Comparison of ENCODE assay signal across 1 cellular context in genomic region chr19:4357921-4358326, GRCh38.
TF ChIP-seq lines count a peak whose summit lies in the region.

No MANE protein-coding gene starts in this region.

TF ChIP-seq in K562, 482 proteins besides CTCF, POLR2A, EP300 and RAD21:
- TF ChIP-seq FOXA1 (IDR thresholded peaks at IDR 0.05; ENCODE audit: borderline replicate concordance) (no peak), BRD9 (IDR thresholded peaks at IDR 0.05; ENCODE audit: low read depth, partially characterized antibody) (no peak), ATF3 (IDR thresholded peaks at IDR 0.05) (no peak), ATF3 (CRISPR knock-in tag; conservative IDR thresholded peaks at IDR 0.05) (no peak), BACH1 (tag; IDR thresholded peaks at IDR 0.05) (no peak), SMARCE1 (IDR thresholded peaks at IDR 0.05) (no peak), POLR2AphosphoS2 (IDR thresholded peaks at IDR 0.05; ENCODE audit: low read length) (peak; percentile 76), ELF4 (CRISPR knock-in tag; IDR thresholded peaks at IDR 0.05) (no peak), HCFC1 (IDR thresholded peaks at IDR 0.05; ENCODE audit: low read depth, low read length) (no peak), ZNF165 (CRISPR knock-in tag; IDR thresholded peaks at IDR 0.05; ENCODE audit: borderline replicate concordance) (no peak), AFF4 (CRISPR knock-in tag; IDR thresholded peaks at IDR 0.05) (peak; percentile 55; the same call in 1 of the 2 replicates), DNMT1 (IDR thresholded peaks at IDR 0.05) (no peak), ZNF24 (IDR thresholded peaks at IDR 0.05) (no peak), DACH1 (IDR thresholded peaks at IDR 0.05; ENCODE audit: partially characterized antibody) (no peak), MYNN (IDR thresholded peaks at IDR 0.05) (peak; percentile 73; the same call in 1 of the 2 replicates), MYNN (CRISPR knock-in tag; IDR thresholded peaks at IDR 0.05) (no peak), ZNF778 (CRISPR knock-in tag; IDR thresholded peaks at IDR 0.05) (no peak), ZNF79 (CRISPR knock-in tag; IDR thresholded peaks at IDR 0.05; ENCODE audit: low read depth) (no peak), COPS2 (conservative IDR thresholded peaks at IDR 0.05) (no peak), ZNF354B (CRISPR knock-in tag; IDR thresholded peaks at IDR 0.05) (no peak), ZNF511 (CRISPR knock-in tag; IDR thresholded peaks at IDR 0.05) (no peak), SUPT5H (IDR thresholded peaks at IDR 0.05) (peak; percentile 42; the same call in 1 of the 2 replicates), RBM22 (IDR thresholded peaks at IDR 0.05; ENCODE audit: low read depth, low read length, poor library complexity, severe bottlenecking) (peak; percentile 67), ETS1 (conservative IDR thresholded peaks at IDR 0.05; ENCODE audit: control insufficient read depth, low read depth, low read length) (no peak), USF1 (CRISPR knock-in tag; IDR thresholded peaks at IDR 0.05) (no peak), ZNF12 (CRISPR knock-in tag; IDR thresholded peaks at IDR 0.05) (no peak), SP1 (CRISPR knock-in tag; IDR thresholded peaks at IDR 0.05) (no peak), FOSL1 (tag; conservative IDR thresholded peaks at IDR 0.05) (no peak), BCOR (IDR thresholded peaks at IDR 0.05) (no peak), ID3 (CRISPR knock-in tag; IDR thresholded peaks at IDR 0.05) (no peak), ID3 (tag; IDR thresholded peaks at IDR 0.05) (no peak), EWSR1 (IDR thresholded peaks at IDR 0.05; ENCODE audit: borderline replicate concordance, low read depth, partially characterized antibody) (no peak), C11orf30 (IDR thresholded peaks at IDR 0.05; ENCODE audit: low read depth) (no peak), SRSF3 (IDR thresholded peaks at IDR 0.05; ENCODE audit: insufficient read depth, low read length) (no peak), LARP7 (IDR thresholded peaks at IDR 0.05) (no peak), KLF13 (tag; IDR thresholded peaks at IDR 0.05; ENCODE audit: borderline replicate concordance, low read depth) (no peak), HDAC2 (IDR thresholded peaks at IDR 0.05) (no peak), NR0B1 (IDR thresholded peaks at IDR 0.05; ENCODE audit: partially characterized antibody) (no peak), POLR2G (IDR thresholded peaks at IDR 0.05; ENCODE audit: low read depth, low read length) (peak; percentile 64), HMG20A (CRISPR knock-in tag; conservative IDR thresholded peaks at IDR 0.05) (no peak)
